Comparison of ENCODE assay signal across 8 cellular contexts in genomic region chr22:20128902-20129746, GRCh38. TPM values are rescaled to one million over a fixed set of nuclear protein-coding genes. Genes with fewer than 3 reads are reported as not detected.
A peak's percentile ranks its signal among the peaks of the same experiment; 100 is the strongest.
DNase-seq lines count a peak whose midpoint lies in the region; ATAC-seq, FAIRE-seq and TF ChIP-seq lines count a peak whose summit lies in the region.

No MANE protein-coding gene starts in this region.

- POLR2A ChIA-PET in A673 (lab: Charles Lee; ENCODE audit: low non-redundant PET): no interaction called here

- ATAC-seq in HG02610 (IDR thresholded peaks at IDR 0.05; ENCODE audit: unreplicated experiment): no peak

- H3K4me1 ChIP-seq in A673 (ENCODE audit: insufficient read depth, low read length, poor library complexity, severe bottlenecking): peaks cover 5% of the 10 kb centered on the region
- H3K4me1 ChIP-seq in SJCRH30: no peaks in the 10 kb centered on the region; the same call in 1 of the 2 replicates

- H3K9me3 ChIP-seq in A673 (ENCODE audit: low read depth, low read length, poor library complexity, severe bottlenecking) (no peaks in the 10 kb centered on the region), SJCRH30 (replicated peaks) (no peaks in the 10 kb centered on the region)

- no TSS peak for BruUV-seq in A673 (replicated peaks; lab: Mats Ljungman, UMichigan)

- no peak for TF ChIP-seq POLR2A in GM12891 (IDR thresholded peaks at IDR 0.05; ENCODE audit: low read depth, low read length)

- H3K36me3 ChIP-seq in A673 (ENCODE audit: insufficient read depth, low read length, poor library complexity, severe bottlenecking): peaks cover 40% of the 10 kb centered on the region
- peaks cover 33% of the 10 kb centered on the region for H3K36me3 ChIP-seq in SJCRH30

- CTCF ChIA-PET in A673 (lab: Charles Lee): no interaction called here

- H3K27ac ChIP-seq in A673 (ENCODE audit: low read depth, low read length, poor library complexity, severe bottlenecking) (no peak overlapping the region), SJCRH30 (no peak overlapping the region), angular gyrus (ENCODE audit: low read depth, low read length) (peak overlapping the region; percentile 10)

- DNase-seq in A673 (ENCODE audit: low spot score) (peak; percentile 68), GM12891 (ENCODE audit: insufficient read length, low spot score) (no peak), SJCRH30 (peak; percentile 57 to 69), medulla oblongata (ENCODE audit: extremely low spot score) (peak; percentile 46), hippocampal formation (lab: John Stamatoyannopoulos, UW) (no peak), cardiac septum (ENCODE audit: low spot score) (no peak)

- H3K27me3 ChIP-seq in A673 (replicated peaks; ENCODE audit: insufficient read depth, low read depth, low read length, poor library complexity) (no peaks in the 10 kb centered on the region), SJCRH30 (no peaks in the 10 kb centered on the region)

- FAIRE-seq in GM12891 (lab: Jason Lieb, UNC): peak; percentile 38

- intact Hi-C loops in A673 (cut with micrococcal nuclease; ENCODE audit: unreplicated experiment) (loop anchor here (5.0 kb wide), 1 partner anchor 157 kb away; no protein-coding TSS in a partner anchor), cardiac septum (cut with DNase I) (no loop called here)

- TF ChIP-seq CTCF in A673 (conservative IDR thresholded peaks at IDR 0.05; ENCODE audit: low read depth, low read length): peak; percentile 62

- H3K4me3 ChIP-seq in A673 (ENCODE audit: low read depth, low read length, poor library complexity, severe bottlenecking): no peak overlapping the region
- no peak overlapping the region for H3K4me3 ChIP-seq in SJCRH30

TF ChIP-seq in GM12891, 5 proteins besides CTCF, POLR2A, EP300 and RAD21:
- TF ChIP-seq POLR2AphosphoS5 (IDR thresholded peaks at IDR 0.05; ENCODE audit: low read depth, low read length) (0 out of 2 replicates have a peak, but pooled peaks have one; percentile 6), SPI1 (IDR thresholded peaks at IDR 0.05; ENCODE audit: low read depth, low read length) (no peak)

RNA-seq across cellular contexts. Expression of gene ZDHHC8, which starts 2.5 kb away (rescaled TPM):
- total RNA-seq in A673 (2021) (58.8 and 60.2 TPM in 2 replicates), cardiac septum (43.4 TPM)
- 7.3 TPM for polyA plus RNA-seq in GM12891 (2012; ENCODE audit: low read depth, missing spikeins)
- total RNA-seq in SJCRH30 (2014; rRNA removed; shearing (Covaris generic)): 13.6 and 16.4 TPM in 2 replicates

RNA-seq across cellular contexts. Expression of gene TRMT2A, which starts 12.1 kb away (rescaled TPM):
- total RNA-seq in A673 (2021): 68.1 and 71.1 TPM in 2 replicates
- 45.8 TPM for polyA plus RNA-seq in GM12891 (2012; ENCODE audit: low read depth, missing spikeins)
- 23.6 and 28.3 TPM in 2 replicates for total RNA-seq in SJCRH30 (2014; rRNA removed; shearing (Covaris generic))
- total RNA-seq in cardiac septum: 24.0 TPM

RNA-seq across cellular contexts. Expression of gene RANBP1, which starts 13.2 kb away (rescaled TPM):
- total RNA-seq in A673 (2021) (501 and 509 TPM in 2 replicates), cardiac septum (45.9 TPM)
- 168 TPM for polyA plus RNA-seq in GM12891 (2012; ENCODE audit: low read depth, missing spikeins)
- 624 and 627 TPM in 2 replicates for total RNA-seq in SJCRH30 (2014; rRNA removed; shearing (Covaris generic))

RNA-seq across cellular contexts. Expression of gene CCDC188, which starts 21.7 kb away (rescaled TPM):
- total RNA-seq in A673 (2021) (not detected in 2 replicates), cardiac septum (0.67 TPM)
- polyA plus RNA-seq in GM12891 (2012; ENCODE audit: low read depth, missing spikeins): 0.05 TPM
- total RNA-seq in SJCRH30 (2014; rRNA removed; shearing (Covaris generic)): not detected in 2 replicates

RNA-seq across cellular contexts. Expression of gene DGCR8, which starts 49.1 kb away (rescaled TPM):
- total RNA-seq in A673 (2021) (63.2 and 74.8 TPM in 2 replicates), cardiac septum (19.1 TPM)
- 13.9 TPM for polyA plus RNA-seq in GM12891 (2012; ENCODE audit: low read depth, missing spikeins)
- 30.0 and 39.3 TPM in 2 replicates for total RNA-seq in SJCRH30 (2014; rRNA removed; shearing (Covaris generic))

Comparison
In these comparisons a context has a peak if more than half of its experiments do, and no peak if none do; other contexts are left out.
1. DNase-seq: peak in A673 (single experiment), SJCRH30 (2 of 2) and medulla oblongata (single experiment); none in GM12891 (single experiment), hippocampal formation (0 of 2) and cardiac septum (single experiment).
2. RNA of gene RANBP1, which starts 13.2 kb away (total RNA-seq): 624 to 627 TPM in SJCRH30 and 501 to 509 TPM in A673; 45.9 TPM in cardiac septum (single experiment); every median in the first group is over 10 times any median in the second.